ENCODE assay signal across 1 cellular context in the genomic region with DNA sequence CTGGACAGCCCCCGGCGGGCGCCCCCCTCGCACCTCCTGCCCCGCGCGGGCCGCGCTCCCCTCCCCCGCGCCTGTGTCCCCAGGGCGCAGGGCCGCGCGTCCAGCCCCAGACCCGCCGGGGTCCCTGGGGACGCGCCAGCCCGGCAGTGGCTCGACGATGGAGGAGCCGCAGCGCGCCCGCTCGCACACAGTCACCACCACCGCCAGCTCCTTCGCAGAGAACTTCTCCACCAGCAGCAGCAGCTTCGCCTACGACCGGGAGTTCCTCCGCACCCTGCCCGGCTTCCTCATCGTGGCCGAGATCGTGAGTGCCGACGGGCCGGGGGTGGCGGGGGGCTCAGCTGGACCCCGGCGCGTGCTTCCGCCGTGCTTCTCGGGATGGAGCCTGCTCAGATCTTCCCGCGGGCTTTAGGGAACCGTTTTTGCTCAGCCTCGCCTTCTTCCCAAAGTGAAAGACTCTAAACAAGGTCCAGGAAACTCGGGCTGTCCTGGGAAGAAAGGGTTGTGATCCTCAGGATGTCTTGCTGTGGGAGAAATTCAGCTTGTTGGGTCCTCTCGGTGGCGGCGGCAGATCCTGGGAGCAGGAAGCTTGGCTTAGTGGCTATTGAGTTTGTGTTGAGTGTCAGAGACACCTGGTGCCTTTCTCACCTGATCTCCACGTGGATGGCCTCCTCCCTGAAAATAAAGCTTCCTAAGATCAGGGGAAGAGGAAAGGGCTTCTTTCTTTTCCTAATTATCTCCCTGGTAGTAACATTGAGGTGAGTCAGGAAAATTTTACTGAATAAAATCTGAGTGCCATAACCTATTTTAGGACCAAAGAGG.
TF ChIP-seq lines count a peak whose summit lies in the region.

No MANE protein-coding gene starts in this region.

TF ChIP-seq in HepG2, 621 proteins besides CTCF, POLR2A, EP300 and RAD21 (continued from another document and continues in another):
- TF ChIP-seq ZNF367 (CRISPR knock-in tag; IDR thresholded peaks at IDR 0.05; ENCODE audit: borderline replicate concordance) (no peak), ZIK1 (CRISPR knock-in tag; IDR thresholded peaks at IDR 0.05; ENCODE audit: borderline replicate concordance, low read depth) (no peak), SOX13 (IDR thresholded peaks at IDR 0.05) (no peak), SOX13 (CRISPR knock-in tag; conservative IDR thresholded peaks at IDR 0.05 in 1 of 2, IDR thresholded peaks at IDR 0.05 in 1 of 2) (no peak), MEIS2 (CRISPR knock-in tag; IDR thresholded peaks at IDR 0.05) (no peak), ZKSCAN8 (CRISPR knock-in tag; IDR thresholded peaks at IDR 0.05; ENCODE audit: borderline replicate concordance) (no peak), SAFB2 (CRISPR knock-in tag; IDR thresholded peaks at IDR 0.05; ENCODE audit: borderline replicate concordance, low read depth) (no peak), TRAFD1 (CRISPR knock-in tag; IDR thresholded peaks at IDR 0.05; ENCODE audit: borderline replicate concordance) (no peak), MATR3 (CRISPR knock-in tag; IDR thresholded peaks at IDR 0.05) (no peak), CBX5 (CRISPR knock-in tag; IDR thresholded peaks at IDR 0.05; ENCODE audit: borderline replicate concordance) (no peak), SAP130 (CRISPR knock-in tag; IDR thresholded peaks at IDR 0.05; ENCODE audit: low read depth) (no peak; the same call in none of the 2 replicates), NFE2L2 (IDR thresholded peaks at IDR 0.05; ENCODE audit: low read length) (no peak), ZNF570 (CRISPR knock-in tag; IDR thresholded peaks at IDR 0.05; ENCODE audit: borderline replicate concordance) (no peak), NFE2 (CRISPR knock-in tag; IDR thresholded peaks at IDR 0.05) (no peak), SCMH1 (CRISPR knock-in tag; IDR thresholded peaks at IDR 0.05; ENCODE audit: borderline replicate concordance) (no peak), ZNF879 (CRISPR knock-in tag; IDR thresholded peaks at IDR 0.05) (no peak), NRL (CRISPR knock-in tag; IDR thresholded peaks at IDR 0.05; ENCODE audit: borderline replicate concordance) (0 out of 2 replicates have a peak, but pooled peaks have one; percentile 56), PHF8 (CRISPR knock-in tag; IDR thresholded peaks at IDR 0.05) (no peak; the same call in 1 of the 2 replicates), DR1 (CRISPR knock-in tag; IDR thresholded peaks at IDR 0.05) (no peak), ZNF530 (CRISPR knock-in tag; IDR thresholded peaks at IDR 0.05; ENCODE audit: low read depth) (no peak), KMT2A (CRISPR knock-in tag; IDR thresholded peaks at IDR 0.05) (0 out of 2 replicates have a peak, but pooled peaks have one; percentile 5), ZNF674 (CRISPR knock-in tag; IDR thresholded peaks at IDR 0.05; ENCODE audit: low read depth) (no peak), YEATS4 (CRISPR knock-in tag; IDR thresholded peaks at IDR 0.05; ENCODE audit: borderline replicate concordance) (0 out of 2 replicates have a peak, but pooled peaks have one; percentile 39), ZNF549 (CRISPR knock-in tag; IDR thresholded peaks at IDR 0.05) (no peak), FOXP1 (IDR thresholded peaks at IDR 0.05) (no peak), FOXP1 (CRISPR knock-in tag; IDR thresholded peaks at IDR 0.05) (no peak), ZNF646 (CRISPR knock-in tag; IDR thresholded peaks at IDR 0.05) (no peak), RXRA (CRISPR knock-in tag; IDR thresholded peaks at IDR 0.05) (0 out of 2 replicates have a peak, but pooled peaks have one; percentile 28), SMYD3 (CRISPR knock-in tag; IDR thresholded peaks at IDR 0.05) (no peak), E2F1 (CRISPR knock-in tag; IDR thresholded peaks at IDR 0.05) (no peak), STAT5B (CRISPR knock-in tag; IDR thresholded peaks at IDR 0.05) (no peak), ZNF749 (CRISPR knock-in tag; IDR thresholded peaks at IDR 0.05; ENCODE audit: borderline replicate concordance) (no peak), RFXANK (CRISPR knock-in tag; IDR thresholded peaks at IDR 0.05) (no peak), ZNF180 (CRISPR knock-in tag; IDR thresholded peaks at IDR 0.05; ENCODE audit: borderline replicate concordance, low read depth) (no peak), CEBPB (IDR thresholded peaks at IDR 0.05; ENCODE audit: borderline replicate concordance, low read depth, low read length) (no peak), DBP (CRISPR knock-in tag; IDR thresholded peaks at IDR 0.05; ENCODE audit: not compliant biosample characterization) (no peak), ZNF619 (CRISPR knock-in tag; IDR thresholded peaks at IDR 0.05) (no peak), ZNF614 (CRISPR knock-in tag; IDR thresholded peaks at IDR 0.05; ENCODE audit: borderline replicate concordance) (no peak), ZEB1 (IDR thresholded peaks at IDR 0.05; ENCODE audit: insufficient replicate concordance, low read depth) (no peak), HNF4G (IDR thresholded peaks at IDR 0.05; ENCODE audit: borderline replicate concordance, low read depth, low read length) (no peak), HNF4G (CRISPR knock-in tag; IDR thresholded peaks at IDR 0.05; ENCODE audit: borderline replicate concordance, low read depth) (no peak), TBP (CRISPR knock-in tag; IDR thresholded peaks at IDR 0.05) (no peak), RFX1 (IDR thresholded peaks at IDR 0.05) (no peak), KLF9 (CRISPR knock-in tag; IDR thresholded peaks at IDR 0.05; ENCODE audit: low read depth) (no peak), PITX1 (CRISPR knock-in tag; IDR thresholded peaks at IDR 0.05) (0 out of 2 replicates have a peak, but pooled peaks have one; percentile 38), ZNF652 (CRISPR knock-in tag; IDR thresholded peaks at IDR 0.05; ENCODE audit: borderline replicate concordance, low read depth) (no peak), FIP1L1 (IDR thresholded peaks at IDR 0.05; ENCODE audit: borderline replicate concordance, insufficient read depth, low read depth, low read length) (no peak)
- TF ChIP-seq, protein P1, sequence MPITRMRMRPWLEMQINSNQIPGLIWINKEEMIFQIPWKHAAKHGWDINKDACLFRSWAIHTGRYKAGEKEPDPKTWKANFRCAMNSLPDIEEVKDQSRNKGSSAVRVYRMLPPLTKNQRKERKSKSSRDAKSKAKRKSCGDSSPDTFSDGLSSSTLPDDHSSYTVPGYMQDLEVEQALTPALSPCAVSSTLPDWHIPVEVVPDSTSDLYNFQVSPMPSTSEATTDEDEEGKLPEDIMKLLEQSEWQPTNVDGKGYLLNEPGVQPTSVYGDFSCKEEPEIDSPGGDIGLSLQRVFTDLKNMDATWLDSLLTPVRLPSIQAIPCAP (CRISPR knock-in tag; IDR thresholded peaks at IDR 0.05; ENCODE audit: low read depth): no peak
- TF ChIP-seq, protein P2, sequence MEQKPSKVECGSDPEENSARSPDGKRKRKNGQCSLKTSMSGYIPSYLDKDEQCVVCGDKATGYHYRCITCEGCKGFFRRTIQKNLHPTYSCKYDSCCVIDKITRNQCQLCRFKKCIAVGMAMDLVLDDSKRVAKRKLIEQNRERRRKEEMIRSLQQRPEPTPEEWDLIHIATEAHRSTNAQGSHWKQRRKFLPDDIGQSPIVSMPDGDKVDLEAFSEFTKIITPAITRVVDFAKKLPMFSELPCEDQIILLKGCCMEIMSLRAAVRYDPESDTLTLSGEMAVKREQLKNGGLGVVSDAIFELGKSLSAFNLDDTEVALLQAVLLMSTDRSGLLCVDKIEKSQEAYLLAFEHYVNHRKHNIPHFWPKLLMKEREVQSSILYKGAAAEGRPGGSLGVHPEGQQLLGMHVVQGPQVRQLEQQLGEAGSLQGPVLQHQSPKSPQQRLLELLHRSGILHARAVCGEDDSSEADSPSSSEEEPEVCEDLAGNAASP (CRISPR knock-in tag; IDR thresholded peaks at IDR 0.05; ENCODE audit: borderline replicate concordance): no peak
- TF ChIP-seq, protein P3, sequence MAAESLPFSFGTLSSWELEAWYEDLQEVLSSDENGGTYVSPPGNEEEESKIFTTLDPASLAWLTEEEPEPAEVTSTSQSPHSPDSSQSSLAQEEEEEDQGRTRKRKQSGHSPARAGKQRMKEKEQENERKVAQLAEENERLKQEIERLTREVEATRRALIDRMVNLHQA (CRISPR knock-in tag; IDR thresholded peaks at IDR 0.05): no peak
- TF ChIP-seq, protein P4, sequence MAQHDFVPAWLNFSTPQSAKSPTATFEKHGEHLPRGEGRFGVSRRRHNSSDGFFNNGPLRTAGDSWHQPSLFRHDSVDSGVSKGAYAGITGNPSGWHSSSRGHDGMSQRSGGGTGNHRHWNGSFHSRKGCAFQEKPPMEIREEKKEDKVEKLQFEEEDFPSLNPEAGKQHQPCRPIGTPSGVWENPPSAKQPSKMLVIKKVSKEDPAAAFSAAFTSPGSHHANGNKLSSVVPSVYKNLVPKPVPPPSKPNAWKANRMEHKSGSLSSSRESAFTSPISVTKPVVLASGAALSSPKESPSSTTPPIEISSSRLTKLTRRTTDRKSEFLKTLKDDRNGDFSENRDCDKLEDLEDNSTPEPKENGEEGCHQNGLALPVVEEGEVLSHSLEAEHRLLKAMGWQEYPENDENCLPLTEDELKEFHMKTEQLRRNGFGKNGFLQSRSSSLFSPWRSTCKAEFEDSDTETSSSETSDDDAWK (CRISPR knock-in tag; IDR thresholded peaks at IDR 0.05): no peak
